ENCODE assay signal across 17 cellular contexts in genomic region chr7:108522780-108523179, GRCh38. TPM values are rescaled to one million over a fixed set of nuclear protein-coding genes. Genes with fewer than 3 reads are reported as not detected.
DNase-seq lines count a peak whose midpoint lies in the region; ATAC-seq, FAIRE-seq and TF ChIP-seq lines count a peak whose summit lies in the region.
"Had no signal": no experiment of that assay in that cellular context is flagged by ENCODE, and none has a peak within 500 bp of the region (broad histone marks: within the 10 kb centered on the region; RNA-seq: fewer than 3 reads in every experiment).

No MANE protein-coding gene starts in this region.

- H3K4me1 ChIP-seq in HepG2 (ENCODE audit: insufficient read depth, low read length) (peaks cover 34% of the 10 kb centered on the region), right lobe of liver (peaks cover 0 to 30% (median 7%) of the 10 kb centered on the region in 4 donors), SK-N-SH (ENCODE audit: control insufficient read depth in 1 of 2, insufficient read depth in 2 of 2, low read depth in 1 of 2, low read length in 1 of 2) (peaks cover 14 to 24% of the 10 kb centered on the region in 2 experiments; a peak in 3 of 4 replicates)
- H3K4me1 ChIP-seq: colonic mucosa had no signal

- H3K4me2 ChIP-seq in HepG2 (ENCODE audit: low read depth, low read length) (peak overlapping the region; percentile 78), SK-N-SH (no peak overlapping the region)

- no TSS peak for BruUV-seq in HepG2 (replicated peaks; lab: Mats Ljungman, UMichigan)

- peaks cover 11% of the 10 kb centered on the region for H3K36me3 Mint-ChIP-seq in T-helper 17 cell (ENCODE audit: low read depth)
- H3K36me3 Mint-ChIP-seq in mesothelial cell of epicardium, result peaks cover 9% of the 10 kb centered on the region

- H3K27me3 ChIP-seq in HepG2 (ENCODE audit: control insufficient read depth in 1 of 2, insufficient read depth in 2 of 2, low read length in 2 of 2), result no peaks in the 10 kb centered on the region; a peak in 1 of 5 replicates
- H3K27me3 ChIP-seq in right lobe of liver, result no peaks in the 10 kb centered on the region
- H3K27me3 ChIP-seq in SK-N-SH (ENCODE audit: insufficient read depth), result no peaks in the 10 kb centered on the region
- H3K27me3 ChIP-seq: BE2C, colonic mucosa had no signal

- H3K9me3 ChIP-seq in HepG2 (ENCODE audit: low read length) (no peaks in the 10 kb centered on the region), right lobe of liver (no peaks in the 10 kb centered on the region), T-helper 17 cell (ENCODE audit: control insufficient read depth, low read length, poor library complexity, severe bottlenecking) (no peaks in the 10 kb centered on the region), SK-N-SH (no peaks in the 10 kb centered on the region)
- H3K9me3 ChIP-seq: BE2C, colonic mucosa had no signal

- no peak for FAIRE-seq in HepG2 (lab: Jason Lieb, UNC)
- FAIRE-seq: GM12892 had no signal

- peaks cover 45% of the 10 kb centered on the region for H3K4me1 Mint-ChIP-seq in T-helper 17 cell
- H3K4me1 Mint-ChIP-seq in mesothelial cell of epicardium, result peaks cover 36% of the 10 kb centered on the region

- 92% methylated on average over 2 of the region's 2 CpGs for WGBS in HepG2 (ENCODE audit: low lambda C conversion rate)
- 90% methylated on average over 2 of the region's 2 CpGs for WGBS in right lobe of liver (ENCODE audit: insufficient coverage, low coverage, low lambda C conversion rate, missing lambda C conversion rate)
- WGBS in SK-N-SH (ENCODE audit: low lambda C conversion rate), result 96% methylated on average over 2 of the region's 2 CpGs

- H3K4me3 Mint-ChIP-seq in T-helper 17 cell (peak overlapping the region; percentile 47), mesothelial cell of epicardium (no peak overlapping the region)

- H3K9me3 Mint-ChIP-seq in mesothelial cell of epicardium, result no peaks in the 10 kb centered on the region

- H3K27me3 Mint-ChIP-seq in T-helper 17 cell, result no peaks in the 10 kb centered on the region
- no peaks in the 10 kb centered on the region for H3K27me3 Mint-ChIP-seq in mesothelial cell of epicardium (ENCODE audit: low read depth)

- DNase-seq in HepG2 (ENCODE audit: low spot score), result no peak
- no peak for DNase-seq in right lobe of liver
- DNase-seq in T-helper 17 cell, result no peak
- no peak for DNase-seq in mesothelial cell of epicardium (ENCODE audit: low spot score in 2 of 2, unreplicated experiment in 2 of 2)
- DNase-seq in SK-N-SH, result no peak
- DNase-seq in NCI-H748 treated with DMSO at 0.1 percent for 48 hours (lab: John Stamatoyannopoulos, UW), result no peak
- no peak for DNase-seq in iPS-NIHi7 (ENCODE audit: extremely low spot score)
- no peak for DNase-seq in NCI-H82 treated with DMSO at 0.1 percent for 48 hours (lab: John Stamatoyannopoulos, UW; ENCODE audit: unreplicated experiment)
- DNase-seq: activated CD8-positive, alpha-beta memory T cell treated with anti-CD3 and anti-CD28 coated beads, Interleukin-2, amount 50 U/mL, for 48 hours; BE2C; colonic mucosa; hippocampal formation; NCI-H1092 treated with DMSO at 0.1 percent for 48 hours; NCI-H2227 treated with DMSO at 0.1 percent for 48 hours; posterior cingulate gyrus; stimulated activated CD4-positive, alpha-beta T cell treated with anti-CD3 and anti-CD28 coated beads, Interleukin-15, amount 100 ng/mL, for 24 hours had no signal

- H3K4me3 ChIP-seq in HepG2 (replicated peaks in 1 of 3; ENCODE audit: insufficient read depth in 1 of 3, low read depth in 2 of 3, low read length in 3 of 3) (no peak overlapping the region), right lobe of liver (no peak overlapping the region), SK-N-SH (ENCODE audit: low read depth in 2 of 2, low read length in 1 of 2) (no peak overlapping the region)
- H3K4me3 ChIP-seq: colonic mucosa had no signal

- peaks cover 8% of the 10 kb centered on the region for H3F3A ChIP-seq in SK-N-SH (replicated peaks; ENCODE audit: insufficient read depth)

- TF ChIP-seq CTCF in HepG2 (CRISPR knock-in tag; IDR thresholded peaks at IDR 0.05) (no peak), right lobe of liver (IDR thresholded peaks at IDR 0.05) (no peak), mesothelial cell of epicardium (IDR thresholded peaks at IDR 0.05; ENCODE audit: unreplicated experiment) (no peak), SK-N-SH (IDR thresholded peaks at IDR 0.05) (no peak)

- H3K27ac ChIP-seq in HepG2 (ENCODE audit: extremely low read length, insufficient read depth, low read length) (no peak overlapping the region), right lobe of liver (no peak overlapping the region), SK-N-SH (ENCODE audit: low read depth in 2 of 2, low read length in 1 of 2) (no peak overlapping the region)
- H3K27ac ChIP-seq: colonic mucosa had no signal

- TF ChIP-seq POLR2A in HepG2 (IDR thresholded peaks at IDR 0.05; ENCODE audit: insufficient read depth in 1 of 2, low read depth in 2 of 2, low read length in 2 of 2) (no peak), right lobe of liver (IDR thresholded peaks at IDR 0.05) (no peak)

- peaks cover 0 to 6% of the 10 kb centered on the region in 2 experiments; a peak in 2 of 5 replicates for H3K36me3 ChIP-seq in HepG2 (replicated peaks in 1 of 2; ENCODE audit: control insufficient read depth in 1 of 2, insufficient read depth in 2 of 2, low read length in 2 of 2)
- H3K36me3 ChIP-seq in right lobe of liver, result peaks cover 0 to 6% (median 0%) of the 10 kb centered on the region in 4 donors
- H3K36me3 ChIP-seq in SK-N-SH (replicated peaks in 1 of 2; ENCODE audit: control insufficient read depth in 1 of 2, insufficient read depth in 2 of 2, low read length in 1 of 2), result peaks cover 14 to 25% of the 10 kb centered on the region in 2 experiments
- H3K36me3 ChIP-seq: colonic mucosa had no signal

- TF ChIP-seq EP300 in HepG2 (IDR thresholded peaks at IDR 0.05; ENCODE audit: low read depth in 2 of 2, low read length in 2 of 2), result no peak
- no peak for TF ChIP-seq EP300 in HepG2 (CRISPR knock-in tag; IDR thresholded peaks at IDR 0.05; ENCODE audit: borderline replicate concordance)
- TF ChIP-seq EP300 in SK-N-SH (IDR thresholded peaks at IDR 0.05; ENCODE audit: borderline replicate concordance in 1 of 2, low read depth in 1 of 2, low read length in 1 of 2), result no peak

- intact Hi-C loops in HepG2 (cut with micrococcal nuclease; ENCODE audit: unreplicated experiment), result no loop called here
- intact Hi-C loops in right lobe of liver (cut with DNase I), result no loop called here

- H3K27ac Mint-ChIP-seq in T-helper 17 cell, result peak overlapping the region; percentile 6
- peak overlapping the region; percentile 43 for H3K27ac Mint-ChIP-seq in mesothelial cell of epicardium

- no peak for TF ChIP-seq RAD21 in HepG2 (CRISPR knock-in tag; IDR thresholded peaks at IDR 0.05)
- TF ChIP-seq RAD21 in SK-N-SH (IDR thresholded peaks at IDR 0.05; ENCODE audit: low read length), result no peak

- H4K20me1 ChIP-seq in HepG2 (ENCODE audit: insufficient read depth, low read length) (no peaks in the 10 kb centered on the region; the same call in 1 of the 2 replicates), SK-N-SH (ENCODE audit: insufficient read depth) (no peaks in the 10 kb centered on the region; the same call in 1 of the 2 replicates)

- no peak for ATAC-seq in HepG2
- ATAC-seq in right lobe of liver, result no peak
- no peak for ATAC-seq in T-helper 17 cell

- POLR2A ChIA-PET in HepG2 (lab: Yijun Ruan, JAX), result interaction anchor here (1.3 kb wide), 1 partner anchor 47 kb away, joined by 4 read pairs; the partner anchor contains the start of genes DNAJB9 and THAP5
- POLR2A ChIA-PET in SK-N-SH (lab: Yijun Ruan, JAX), result interaction anchor here (0.5 kb wide), 1 partner anchor 18 kb away, joined by 3 read pairs; no protein-coding TSS in a partner anchor

- no peaks in the 10 kb centered on the region for H3K9me2 ChIP-seq in SK-N-SH

- H3K9ac ChIP-seq in HepG2 (ENCODE audit: insufficient read depth, low read depth, low read length) (no peak overlapping the region), SK-N-SH (no peak overlapping the region)

- H3K79me2 ChIP-seq in HepG2 (ENCODE audit: insufficient read depth, low read length), result peaks cover 16% of the 10 kb centered on the region
- peaks cover 71% of the 10 kb centered on the region for H3K79me2 ChIP-seq in SK-N-SH (ENCODE audit: insufficient read depth)

- H2AFZ ChIP-seq in HepG2 (ENCODE audit: low read length) (no peak overlapping the region), SK-N-SH (ENCODE audit: low read depth) (no peak overlapping the region)

- CTCF ChIA-PET in HepG2 (lab: Yijun Ruan, JAX; ENCODE audit: low intra/inter-chr PET ratio, low total read pairs), result no interaction called here
- CTCF ChIA-PET in SK-N-SH (lab: Yijun Ruan, JAX), result interaction anchor here (1.1 to 1.2 kb wide), 3 partner anchors 9 to 26 kb away, joined by 3 to 12 read pairs (median 3); no protein-coding TSS in a partner anchor

- in situ Hi-C loops in HepG2 (cut with HindIII; ENCODE audit: extremely low pct_ligation_motif_present, low pct_unique_long_range_greater_than_20kb), result no loop called here

RNA-seq across cellular contexts. Expression of gene PNPLA8, which starts 3.2 kb away (rescaled TPM):
- 11.4 and 15.6 TPM in 2 replicates for total RNA-seq in HepG2 (2016; rRNA removed; fragmentation: Illumina TruSeq; extraction: Trizol)
- total RNA-seq in HepG2 (2016; cell fraction: cytosol; rRNA removed; fragmentation: Illumina TruSeq; extraction: Trizol; ENCODE audit: low read depth), result 1.6 and 1.8 TPM in 2 replicates
- 11.9 and 16.0 TPM in 2 replicates for total RNA-seq in HepG2 (2016; cell fraction: insoluble cytoplasmic fraction; rRNA removed; fragmentation: Illumina TruSeq; extraction: Trizol)
- total RNA-seq in HepG2 (2016; cell fraction: membrane; rRNA removed; fragmentation: Illumina TruSeq; extraction: Trizol), result 4.4 and 5.3 TPM in 2 replicates
- total RNA-seq in HepG2 (2016; cell fraction: nucleus; rRNA removed; fragmentation: Illumina TruSeq; extraction: Trizol), result 13.1 and 14.2 TPM in 2 replicates
- 5.4 and 6.3 TPM in 2 replicates for polyA plus RNA-seq in HepG2 (2011; rRNA removed)
- 2.3 and 4.8 TPM in 2 replicates for polyA plus RNA-seq in HepG2 (2011; cell fraction: cytosol; rRNA removed)
- polyA plus RNA-seq in HepG2 (2011; cell fraction: nucleus; rRNA removed), result 2.2 and 2.9 TPM in 2 replicates
- polyA plus RNA-seq in HepG2 (2012), result 8.4 and 10.4 TPM in 2 replicates
- 0.59 and 0.73 TPM in 2 replicates for polyA plus RNA-seq in HepG2 (2016; cell fraction: cytosol; fragmentation: Illumina TruSeq; extraction: Trizol; ENCODE audit: low read depth)
- polyA plus RNA-seq in HepG2 (2016; cell fraction: insoluble cytoplasmic fraction; fragmentation: Illumina TruSeq; extraction: Trizol; ENCODE audit: low read depth), result 9.3 and 13.2 TPM in 2 replicates
- polyA plus RNA-seq in HepG2 (2016; cell fraction: membrane; fragmentation: Illumina TruSeq; extraction: Trizol; ENCODE audit: low read depth), result 1.6 and 1.7 TPM in 2 replicates
- polyA plus RNA-seq in HepG2 (2016; cell fraction: nucleus; fragmentation: Illumina TruSeq; extraction: Trizol; ENCODE audit: insufficient read depth, low read depth), result 8.2 and 8.3 TPM in 2 replicates
- 3.1 and 5.7 TPM in 2 replicates for polyA minus RNA-seq in HepG2 (2011; rRNA and poly(A)+ RNA removed; ENCODE audit: low replicate concordance)
- 12.7 and 15.6 TPM in 2 replicates for polyA minus RNA-seq in HepG2 (2011; cell fraction: cytosol; rRNA and poly(A)+ RNA removed)
- 21.5 and 29.8 TPM in 2 replicates for polyA minus RNA-seq in HepG2 (2011; cell fraction: nucleus; rRNA and poly(A)+ RNA removed)
- total RNA-seq in right lobe of liver, result 10 to 100 TPM; 13.7 to 25.6 (median 17.0) TPM
- 10 to 100 TPM; 62.9 to 67.1 TPM for total RNA-seq in T-helper 17 cell
- total RNA-seq in mesothelial cell of epicardium, result 18.0 to 20.0 TPM (median 18.0 TPM) in 3 replicates
- 7.2 and 9.8 TPM in 2 replicates for polyA plus RNA-seq in SK-N-SH (2012; rRNA removed)
- 12.4 and 16.1 TPM in 2 replicates for polyA plus RNA-seq in SK-N-SH (2012; cell fraction: cytosol; rRNA removed)
- 3.2 and 7.4 TPM in 2 replicates for polyA plus RNA-seq in SK-N-SH (2012; cell fraction: nucleus; rRNA removed)

RNA-seq across cellular contexts. Expression of gene THAP5, which starts 46.7 kb away (rescaled TPM):
- total RNA-seq in HepG2 (2016; rRNA removed; fragmentation: Illumina TruSeq; extraction: Trizol) (11.8 and 17.1 TPM in 2 replicates), right lobe of liver (10 to 100 TPM; 15.5 to 17.9 (median 17.3) TPM), T-helper 17 cell (10 to 100 TPM; 16.8 to 18.1 TPM), mesothelial cell of epicardium (23.2 to 28.4 TPM (median 25.9 TPM) in 3 replicates)
- total RNA-seq in HepG2 (2016; cell fraction: cytosol; rRNA removed; fragmentation: Illumina TruSeq; extraction: Trizol; ENCODE audit: low read depth), result 2.3 and 3.3 TPM in 2 replicates
- total RNA-seq in HepG2 (2016; cell fraction: insoluble cytoplasmic fraction; rRNA removed; fragmentation: Illumina TruSeq; extraction: Trizol), result 13.4 and 15.6 TPM in 2 replicates
- total RNA-seq in HepG2 (2016; cell fraction: membrane; rRNA removed; fragmentation: Illumina TruSeq; extraction: Trizol), result 8.5 and 9.8 TPM in 2 replicates
- 11.3 and 11.5 TPM in 2 replicates for total RNA-seq in HepG2 (2016; cell fraction: nucleus; rRNA removed; fragmentation: Illumina TruSeq; extraction: Trizol)
- polyA plus RNA-seq in HepG2 (2011; rRNA removed) (3.6 and 4.0 TPM in 2 replicates), SK-N-SH (2012; rRNA removed) (4.2 and 5.3 TPM in 2 replicates)
- polyA plus RNA-seq in HepG2 (2011; cell fraction: cytosol; rRNA removed), result 1.6 and 2.6 TPM in 2 replicates
- polyA plus RNA-seq in HepG2 (2011; cell fraction: nucleus; rRNA removed), result 2.3 and 3.3 TPM in 2 replicates
- 8.4 and 11.4 TPM in 2 replicates for polyA plus RNA-seq in HepG2 (2012)
- polyA plus RNA-seq in HepG2 (2016; cell fraction: cytosol; fragmentation: Illumina TruSeq; extraction: Trizol; ENCODE audit: low read depth), result 0.82 and 0.87 TPM in 2 replicates
- 11.4 and 12.0 TPM in 2 replicates for polyA plus RNA-seq in HepG2 (2016; cell fraction: insoluble cytoplasmic fraction; fragmentation: Illumina TruSeq; extraction: Trizol; ENCODE audit: low read depth)
- 2.6 and 3.3 TPM in 2 replicates for polyA plus RNA-seq in HepG2 (2016; cell fraction: membrane; fragmentation: Illumina TruSeq; extraction: Trizol; ENCODE audit: low read depth)
- polyA plus RNA-seq in HepG2 (2016; cell fraction: nucleus; fragmentation: Illumina TruSeq; extraction: Trizol; ENCODE audit: insufficient read depth, low read depth), result 15.3 and 16.7 TPM in 2 replicates
- polyA minus RNA-seq in HepG2 (2011; rRNA and poly(A)+ RNA removed; ENCODE audit: low replicate concordance), result 2.7 and 5.9 TPM in 2 replicates
- 9.6 and 10.0 TPM in 2 replicates for polyA minus RNA-seq in HepG2 (2011; cell fraction: cytosol; rRNA and poly(A)+ RNA removed)
- 13.3 and 18.8 TPM in 2 replicates for polyA minus RNA-seq in HepG2 (2011; cell fraction: nucleus; rRNA and poly(A)+ RNA removed)
- polyA plus RNA-seq in SK-N-SH (2012; cell fraction: cytosol; rRNA removed), result 7.7 and 8.1 TPM in 2 replicates
- polyA plus RNA-seq in SK-N-SH (2012; cell fraction: nucleus; rRNA removed), result 3.1 and 4.9 TPM in 2 replicates

RNA-seq across cellular contexts. Expression of gene DNAJB9, which starts 46.9 kb away (rescaled TPM):
- total RNA-seq in HepG2 (2016; rRNA removed; fragmentation: Illumina TruSeq; extraction: Trizol) (10.8 and 16.4 TPM in 2 replicates), right lobe of liver (10 to 100 TPM; 39.1 to 57.0 (median 53.4) TPM), T-helper 17 cell (10 to 100 TPM; 54.3 to 58.3 TPM), mesothelial cell of epicardium (14.1 to 14.6 TPM (median 14.5 TPM) in 3 replicates)
- 5.9 and 6.5 TPM in 2 replicates for total RNA-seq in HepG2 (2016; cell fraction: cytosol; rRNA removed; fragmentation: Illumina TruSeq; extraction: Trizol; ENCODE audit: low read depth)
- total RNA-seq in HepG2 (2016; cell fraction: insoluble cytoplasmic fraction; rRNA removed; fragmentation: Illumina TruSeq; extraction: Trizol), result 11.3 and 17.2 TPM in 2 replicates
- total RNA-seq in HepG2 (2016; cell fraction: membrane; rRNA removed; fragmentation: Illumina TruSeq; extraction: Trizol), result 10.2 and 12.4 TPM in 2 replicates
- 24.4 and 26.7 TPM in 2 replicates for total RNA-seq in HepG2 (2016; cell fraction: nucleus; rRNA removed; fragmentation: Illumina TruSeq; extraction: Trizol)
- polyA plus RNA-seq in HepG2 (2011; rRNA removed) (7.9 and 8.6 TPM in 2 replicates), SK-N-SH (2012; rRNA removed) (6.4 and 6.6 TPM in 2 replicates)
- polyA plus RNA-seq in HepG2 (2011; cell fraction: cytosol; rRNA removed), result 9.2 and 10.9 TPM in 2 replicates
- polyA plus RNA-seq in HepG2 (2011; cell fraction: nucleus; rRNA removed), result 2.9 and 3.2 TPM in 2 replicates
- polyA plus RNA-seq in HepG2 (2012), result 20.2 and 23.6 TPM in 2 replicates
- polyA plus RNA-seq in HepG2 (2016; cell fraction: cytosol; fragmentation: Illumina TruSeq; extraction: Trizol; ENCODE audit: low read depth), result 2.5 and 3.2 TPM in 2 replicates
- 12.3 and 12.5 TPM in 2 replicates for polyA plus RNA-seq in HepG2 (2016; cell fraction: insoluble cytoplasmic fraction; fragmentation: Illumina TruSeq; extraction: Trizol; ENCODE audit: low read depth)
- 5.3 and 5.6 TPM in 2 replicates for polyA plus RNA-seq in HepG2 (2016; cell fraction: membrane; fragmentation: Illumina TruSeq; extraction: Trizol; ENCODE audit: low read depth)
- 27.1 and 27.6 TPM in 2 replicates for polyA plus RNA-seq in HepG2 (2016; cell fraction: nucleus; fragmentation: Illumina TruSeq; extraction: Trizol; ENCODE audit: insufficient read depth, low read depth)
- polyA minus RNA-seq in HepG2 (2011; rRNA and poly(A)+ RNA removed; ENCODE audit: low replicate concordance), result 0.91 and 5.4 TPM in 2 replicates
- polyA minus RNA-seq in HepG2 (2011; cell fraction: cytosol; rRNA and poly(A)+ RNA removed), result 8.0 and 11.0 TPM in 2 replicates
- polyA minus RNA-seq in HepG2 (2011; cell fraction: nucleus; rRNA and poly(A)+ RNA removed), result 13.5 and 16.9 TPM in 2 replicates
- polyA plus RNA-seq in SK-N-SH (2012; cell fraction: cytosol; rRNA removed), result 8.5 and 9.9 TPM in 2 replicates
- polyA plus RNA-seq in SK-N-SH (2012; cell fraction: nucleus; rRNA removed), result 2.1 and 4.3 TPM in 2 replicates
